ENCODE assay signal across 1 cellular context in the genomic region with DNA sequence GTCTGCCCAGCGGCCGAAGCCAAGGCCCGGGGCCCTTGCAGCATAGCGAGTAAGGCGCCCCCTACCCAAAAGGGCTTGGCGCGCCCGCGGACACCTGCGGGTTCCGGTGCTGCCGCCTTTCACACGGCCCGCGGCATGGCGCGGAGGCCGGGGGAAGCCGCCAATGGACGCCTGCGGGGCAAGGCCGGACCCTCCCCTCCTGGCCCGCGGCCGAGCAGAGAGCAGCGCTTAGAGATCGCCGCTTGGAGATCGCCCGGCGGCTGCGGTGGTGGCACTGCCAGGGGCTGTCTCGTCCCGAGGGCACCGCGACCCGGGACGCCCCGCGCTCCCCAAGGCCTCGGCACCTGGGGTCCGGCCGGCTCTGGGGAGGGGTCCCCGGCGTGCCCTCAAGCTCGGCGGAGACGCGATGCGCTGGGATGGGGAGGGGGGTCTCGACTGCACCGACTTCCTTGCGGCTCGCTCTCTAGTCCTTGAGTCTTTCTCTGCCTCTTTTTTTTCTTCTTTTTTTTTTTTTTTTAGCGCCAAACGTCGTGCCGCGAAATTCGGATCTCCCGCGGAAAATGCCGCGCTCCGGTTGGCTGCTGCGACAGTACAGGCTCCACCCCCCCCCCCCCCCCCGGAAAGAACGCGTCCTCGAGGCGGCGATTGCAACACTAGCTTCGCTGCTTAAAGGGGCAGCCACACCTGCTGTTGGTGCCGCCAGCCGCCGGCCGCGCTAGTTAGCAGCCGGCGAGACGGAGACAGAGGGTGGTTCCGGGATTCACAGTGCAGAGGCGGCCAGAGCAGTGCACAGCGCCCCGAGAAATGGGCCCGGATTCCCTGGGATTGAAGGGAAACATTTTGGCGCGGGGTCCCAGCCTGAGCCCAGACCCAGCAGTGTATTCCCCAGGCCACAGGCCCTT.
TF ChIP-seq lines count a peak whose summit lies in the region.

A gene with protein sequence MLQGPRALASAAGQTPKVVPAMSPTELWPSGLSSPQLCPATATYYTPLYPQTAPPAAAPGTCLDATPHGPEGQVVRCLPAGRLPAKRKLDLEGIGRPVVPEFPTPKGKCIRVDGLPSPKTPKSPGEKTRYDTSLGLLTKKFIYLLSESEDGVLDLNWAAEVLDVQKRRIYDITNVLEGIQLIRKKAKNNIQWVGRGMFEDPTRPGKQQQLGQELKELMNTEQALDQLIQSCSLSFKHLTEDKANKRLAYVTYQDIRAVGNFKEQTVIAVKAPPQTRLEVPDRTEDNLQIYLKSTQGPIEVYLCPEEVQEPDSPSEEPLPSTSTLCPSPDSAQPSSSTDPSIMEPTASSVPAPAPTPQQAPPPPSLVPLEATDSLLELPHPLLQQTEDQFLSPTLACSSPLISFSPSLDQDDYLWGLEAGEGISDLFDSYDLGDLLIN (minus strand): TSS at position 484 of the 902 bp plus-strand sequence. CDS start 440 bp downstream, at position 44.

TF ChIP-seq in HepG2, 621 proteins besides CTCF, POLR2A, EP300 and RAD21 (continues in another document):
- TF ChIP-seq, protein P1, sequence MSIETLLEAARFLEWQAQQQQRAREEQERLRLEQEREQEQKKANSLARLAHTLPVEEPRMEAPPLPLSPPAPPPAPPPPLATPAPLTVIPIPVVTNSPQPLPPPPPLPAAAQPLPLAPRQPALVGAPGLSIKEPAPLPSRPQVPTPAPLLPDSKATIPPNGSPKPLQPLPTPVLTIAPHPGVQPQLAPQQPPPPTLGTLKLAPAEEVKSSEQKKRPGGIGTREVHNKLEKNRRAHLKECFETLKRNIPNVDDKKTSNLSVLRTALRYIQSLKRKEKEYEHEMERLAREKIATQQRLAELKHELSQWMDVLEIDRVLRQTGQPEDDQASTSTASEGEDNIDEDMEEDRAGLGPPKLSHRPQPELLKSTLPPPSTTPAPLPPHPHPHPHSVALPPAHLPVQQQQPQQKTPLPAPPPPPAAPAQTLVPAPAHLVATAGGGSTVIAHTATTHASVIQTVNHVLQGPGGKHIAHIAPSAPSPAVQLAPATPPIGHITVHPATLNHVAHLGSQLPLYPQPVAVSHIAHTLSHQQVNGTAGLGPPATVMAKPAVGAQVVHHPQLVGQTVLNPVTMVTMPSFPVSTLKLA (IDR thresholded peaks at IDR 0.05) = no peak
- no peak for TF ChIP-seq NFE2 (CRISPR knock-in tag; IDR thresholded peaks at IDR 0.05)
- peak; percentile 21; the same call in 1 of the 2 replicates for TF ChIP-seq ATF7-NPFF (CRISPR knock-in tag; IDR thresholded peaks at IDR 0.05; ENCODE audit: low read depth)
- peak; percentile 64 for TF ChIP-seq HDAC2 (CRISPR knock-in tag; IDR thresholded peaks at IDR 0.05)
- peak; percentile 66; the same call in 1 of the 2 replicates for TF ChIP-seq NFYC (CRISPR knock-in tag; IDR thresholded peaks at IDR 0.05)
- TF ChIP-seq PAF1 (CRISPR knock-in tag; IDR thresholded peaks at IDR 0.05) = no peak
- TF ChIP-seq MED1 (CRISPR knock-in tag; IDR thresholded peaks at IDR 0.05) = peak; percentile 23; the same call in 1 of the 2 replicates
- 0 out of 2 replicates have a peak, but pooled peaks have one; percentile 44 for TF ChIP-seq JDP2 (CRISPR knock-in tag; IDR thresholded peaks at IDR 0.05; ENCODE audit: borderline replicate concordance)
- TF ChIP-seq ZC3H13 (CRISPR knock-in tag; IDR thresholded peaks at IDR 0.05) = 0 out of 2 replicates have a peak, but pooled peaks have one; percentile 22
- peak; percentile 34; the same call in 1 of the 2 replicates for TF ChIP-seq NCOA2 (CRISPR knock-in tag; IDR thresholded peaks at IDR 0.05)
- TF ChIP-seq GATAD1 (CRISPR knock-in tag; IDR thresholded peaks at IDR 0.05) = peak; percentile 66
- no peak for TF ChIP-seq XRCC5 (optimal IDR thresholded peaks at IDR 0.05; ENCODE audit: low read length)
- peak; percentile 83; the same call in 1 of the 2 replicates for TF ChIP-seq ZMAT3 (CRISPR knock-in tag; conservative IDR thresholded peaks at IDR 0.05)
- no peak for TF ChIP-seq ATAD3A (CRISPR knock-in tag; IDR thresholded peaks at IDR 0.05)
- TF ChIP-seq, protein P2, sequence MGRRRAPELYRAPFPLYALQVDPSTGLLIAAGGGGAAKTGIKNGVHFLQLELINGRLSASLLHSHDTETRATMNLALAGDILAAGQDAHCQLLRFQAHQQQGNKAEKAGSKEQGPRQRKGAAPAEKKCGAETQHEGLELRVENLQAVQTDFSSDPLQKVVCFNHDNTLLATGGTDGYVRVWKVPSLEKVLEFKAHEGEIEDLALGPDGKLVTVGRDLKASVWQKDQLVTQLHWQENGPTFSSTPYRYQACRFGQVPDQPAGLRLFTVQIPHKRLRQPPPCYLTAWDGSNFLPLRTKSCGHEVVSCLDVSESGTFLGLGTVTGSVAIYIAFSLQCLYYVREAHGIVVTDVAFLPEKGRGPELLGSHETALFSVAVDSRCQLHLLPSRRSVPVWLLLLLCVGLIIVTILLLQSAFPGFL (CRISPR knock-in tag; IDR thresholded peaks at IDR 0.05) = no peak
- peak; percentile 33; the same call in 1 of the 2 replicates for TF ChIP-seq BCL6 (CRISPR knock-in tag; IDR thresholded peaks at IDR 0.05)
- peak; percentile 32; the same call in 1 of the 2 replicates for TF ChIP-seq SAFB2 (CRISPR knock-in tag; IDR thresholded peaks at IDR 0.05; ENCODE audit: borderline replicate concordance, low read depth)
- TF ChIP-seq ZEB1 (IDR thresholded peaks at IDR 0.05; ENCODE audit: insufficient replicate concordance, low read depth) = no peak
- TF ChIP-seq, protein P3, sequence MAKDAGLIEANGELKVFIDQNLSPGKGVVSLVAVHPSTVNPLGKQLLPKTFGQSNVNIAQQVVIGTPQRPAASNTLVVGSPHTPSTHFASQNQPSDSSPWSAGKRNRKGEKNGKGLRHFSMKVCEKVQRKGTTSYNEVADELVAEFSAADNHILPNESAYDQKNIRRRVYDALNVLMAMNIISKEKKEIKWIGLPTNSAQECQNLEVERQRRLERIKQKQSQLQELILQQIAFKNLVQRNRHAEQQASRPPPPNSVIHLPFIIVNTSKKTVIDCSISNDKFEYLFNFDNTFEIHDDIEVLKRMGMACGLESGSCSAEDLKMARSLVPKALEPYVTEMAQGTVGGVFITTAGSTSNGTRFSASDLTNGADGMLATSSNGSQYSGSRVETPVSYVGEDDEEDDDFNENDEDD (CRISPR knock-in tag; IDR thresholded peaks at IDR 0.05; ENCODE audit: borderline replicate concordance) = peak; percentile 79; the same call in 1 of the 2 replicates
- TF ChIP-seq KLF16 (CRISPR knock-in tag; IDR thresholded peaks at IDR 0.05) = peak; percentile 6 to 43; a peak in 1 of 4 replicates
- TF ChIP-seq TBX2 (CRISPR knock-in tag; IDR thresholded peaks at IDR 0.05; ENCODE audit: borderline replicate concordance) = peak; percentile 56; the same call in 1 of the 2 replicates
- TF ChIP-seq, protein P4, sequence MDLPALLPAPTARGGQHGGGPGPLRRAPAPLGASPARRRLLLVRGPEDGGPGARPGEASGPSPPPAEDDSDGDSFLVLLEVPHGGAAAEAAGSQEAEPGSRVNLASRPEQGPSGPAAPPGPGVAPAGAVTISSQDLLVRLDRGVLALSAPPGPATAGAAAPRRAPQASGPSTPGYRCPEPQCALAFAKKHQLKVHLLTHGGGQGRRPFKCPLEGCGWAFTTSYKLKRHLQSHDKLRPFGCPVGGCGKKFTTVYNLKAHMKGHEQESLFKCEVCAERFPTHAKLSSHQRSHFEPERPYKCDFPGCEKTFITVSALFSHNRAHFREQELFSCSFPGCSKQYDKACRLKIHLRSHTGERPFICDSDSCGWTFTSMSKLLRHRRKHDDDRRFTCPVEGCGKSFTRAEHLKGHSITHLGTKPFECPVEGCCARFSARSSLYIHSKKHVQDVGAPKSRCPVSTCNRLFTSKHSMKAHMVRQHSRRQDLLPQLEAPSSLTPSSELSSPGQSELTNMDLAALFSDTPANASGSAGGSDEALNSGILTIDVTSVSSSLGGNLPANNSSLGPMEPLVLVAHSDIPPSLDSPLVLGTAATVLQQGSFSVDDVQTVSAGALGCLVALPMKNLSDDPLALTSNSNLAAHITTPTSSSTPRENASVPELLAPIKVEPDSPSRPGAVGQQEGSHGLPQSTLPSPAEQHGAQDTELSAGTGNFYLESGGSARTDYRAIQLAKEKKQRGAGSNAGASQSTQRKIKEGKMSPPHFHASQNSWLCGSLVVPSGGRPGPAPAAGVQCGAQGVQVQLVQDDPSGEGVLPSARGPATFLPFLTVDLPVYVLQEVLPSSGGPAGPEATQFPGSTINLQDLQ (CRISPR knock-in tag; IDR thresholded peaks at IDR 0.05) = 0 out of 2 replicates have a peak, but pooled peaks have one; percentile 45
- peak; percentile 47; the same call in 1 of the 2 replicates for TF ChIP-seq ZNF501 (CRISPR knock-in tag; IDR thresholded peaks at IDR 0.05)
- no peak for TF ChIP-seq RBAK (CRISPR knock-in tag; IDR thresholded peaks at IDR 0.05)
- peak; percentile 83 for TF ChIP-seq ZNF292 (CRISPR knock-in tag; IDR thresholded peaks at IDR 0.05; ENCODE audit: borderline replicate concordance, low read depth)
- TF ChIP-seq, protein P5, sequence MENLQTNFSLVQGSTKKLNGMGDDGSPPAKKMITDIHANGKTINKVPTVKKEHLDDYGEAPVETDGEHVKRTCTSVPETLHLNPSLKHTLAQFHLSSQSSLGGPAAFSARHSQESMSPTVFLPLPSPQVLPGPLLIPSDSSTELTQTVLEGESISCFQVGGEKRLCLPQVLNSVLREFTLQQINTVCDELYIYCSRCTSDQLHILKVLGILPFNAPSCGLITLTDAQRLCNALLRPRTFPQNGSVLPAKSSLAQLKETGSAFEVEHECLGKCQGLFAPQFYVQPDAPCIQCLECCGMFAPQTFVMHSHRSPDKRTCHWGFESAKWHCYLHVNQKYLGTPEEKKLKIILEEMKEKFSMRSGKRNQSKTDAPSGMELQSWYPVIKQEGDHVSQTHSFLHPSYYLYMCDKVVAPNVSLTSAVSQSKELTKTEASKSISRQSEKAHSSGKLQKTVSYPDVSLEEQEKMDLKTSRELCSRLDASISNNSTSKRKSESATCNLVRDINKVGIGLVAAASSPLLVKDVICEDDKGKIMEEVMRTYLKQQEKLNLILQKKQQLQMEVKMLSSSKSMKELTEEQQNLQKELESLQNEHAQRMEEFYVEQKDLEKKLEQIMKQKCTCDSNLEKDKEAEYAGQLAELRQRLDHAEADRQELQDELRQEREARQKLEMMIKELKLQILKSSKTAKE (CRISPR knock-in tag; IDR thresholded peaks at IDR 0.05; ENCODE audit: borderline replicate concordance) = peak; percentile 35; the same call in 1 of the 2 replicates
- TF ChIP-seq ZNF326 (CRISPR knock-in tag; IDR thresholded peaks at IDR 0.05; ENCODE audit: borderline replicate concordance) = no peak
- TF ChIP-seq, protein P6, sequence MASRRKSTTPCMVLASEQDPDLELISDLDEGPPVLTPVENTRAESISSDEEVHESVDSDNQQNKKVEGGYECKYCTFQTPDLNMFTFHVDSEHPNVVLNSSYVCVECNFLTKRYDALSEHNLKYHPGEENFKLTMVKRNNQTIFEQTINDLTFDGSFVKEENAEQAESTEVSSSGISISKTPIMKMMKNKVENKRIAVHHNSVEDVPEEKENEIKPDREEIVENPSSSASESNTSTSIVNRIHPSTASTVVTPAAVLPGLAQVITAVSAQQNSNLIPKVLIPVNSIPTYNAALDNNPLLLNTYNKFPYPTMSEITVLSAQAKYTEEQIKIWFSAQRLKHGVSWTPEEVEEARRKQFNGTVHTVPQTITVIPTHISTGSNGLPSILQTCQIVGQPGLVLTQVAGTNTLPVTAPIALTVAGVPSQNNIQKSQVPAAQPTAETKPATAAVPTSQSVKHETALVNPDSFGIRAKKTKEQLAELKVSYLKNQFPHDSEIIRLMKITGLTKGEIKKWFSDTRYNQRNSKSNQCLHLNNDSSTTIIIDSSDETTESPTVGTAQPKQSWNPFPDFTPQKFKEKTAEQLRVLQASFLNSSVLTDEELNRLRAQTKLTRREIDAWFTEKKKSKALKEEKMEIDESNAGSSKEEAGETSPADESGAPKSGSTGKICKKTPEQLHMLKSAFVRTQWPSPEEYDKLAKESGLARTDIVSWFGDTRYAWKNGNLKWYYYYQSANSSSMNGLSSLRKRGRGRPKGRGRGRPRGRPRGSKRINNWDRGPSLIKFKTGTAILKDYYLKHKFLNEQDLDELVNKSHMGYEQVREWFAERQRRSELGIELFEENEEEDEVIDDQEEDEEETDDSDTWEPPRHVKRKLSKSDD (CRISPR knock-in tag; IDR thresholded peaks at IDR 0.05; ENCODE audit: low read depth) = no peak
- no peak for TF ChIP-seq SMAD1 (CRISPR knock-in tag; IDR thresholded peaks at IDR 0.05; ENCODE audit: borderline replicate concordance, low read depth)
- peak; percentile 70; the same call in 1 of the 2 replicates for TF ChIP-seq ZNF34 (CRISPR knock-in tag; IDR thresholded peaks at IDR 0.05; ENCODE audit: borderline replicate concordance)
- TF ChIP-seq ZNF792 (CRISPR knock-in tag; IDR thresholded peaks at IDR 0.05) = peak; percentile 73; the same call in 1 of the 2 replicates
- TF ChIP-seq ARHGAP35 (CRISPR knock-in tag; IDR thresholded peaks at IDR 0.05; ENCODE audit: borderline replicate concordance) = peak; percentile 28; the same call in 1 of the 2 replicates
- TF ChIP-seq, protein P7, sequence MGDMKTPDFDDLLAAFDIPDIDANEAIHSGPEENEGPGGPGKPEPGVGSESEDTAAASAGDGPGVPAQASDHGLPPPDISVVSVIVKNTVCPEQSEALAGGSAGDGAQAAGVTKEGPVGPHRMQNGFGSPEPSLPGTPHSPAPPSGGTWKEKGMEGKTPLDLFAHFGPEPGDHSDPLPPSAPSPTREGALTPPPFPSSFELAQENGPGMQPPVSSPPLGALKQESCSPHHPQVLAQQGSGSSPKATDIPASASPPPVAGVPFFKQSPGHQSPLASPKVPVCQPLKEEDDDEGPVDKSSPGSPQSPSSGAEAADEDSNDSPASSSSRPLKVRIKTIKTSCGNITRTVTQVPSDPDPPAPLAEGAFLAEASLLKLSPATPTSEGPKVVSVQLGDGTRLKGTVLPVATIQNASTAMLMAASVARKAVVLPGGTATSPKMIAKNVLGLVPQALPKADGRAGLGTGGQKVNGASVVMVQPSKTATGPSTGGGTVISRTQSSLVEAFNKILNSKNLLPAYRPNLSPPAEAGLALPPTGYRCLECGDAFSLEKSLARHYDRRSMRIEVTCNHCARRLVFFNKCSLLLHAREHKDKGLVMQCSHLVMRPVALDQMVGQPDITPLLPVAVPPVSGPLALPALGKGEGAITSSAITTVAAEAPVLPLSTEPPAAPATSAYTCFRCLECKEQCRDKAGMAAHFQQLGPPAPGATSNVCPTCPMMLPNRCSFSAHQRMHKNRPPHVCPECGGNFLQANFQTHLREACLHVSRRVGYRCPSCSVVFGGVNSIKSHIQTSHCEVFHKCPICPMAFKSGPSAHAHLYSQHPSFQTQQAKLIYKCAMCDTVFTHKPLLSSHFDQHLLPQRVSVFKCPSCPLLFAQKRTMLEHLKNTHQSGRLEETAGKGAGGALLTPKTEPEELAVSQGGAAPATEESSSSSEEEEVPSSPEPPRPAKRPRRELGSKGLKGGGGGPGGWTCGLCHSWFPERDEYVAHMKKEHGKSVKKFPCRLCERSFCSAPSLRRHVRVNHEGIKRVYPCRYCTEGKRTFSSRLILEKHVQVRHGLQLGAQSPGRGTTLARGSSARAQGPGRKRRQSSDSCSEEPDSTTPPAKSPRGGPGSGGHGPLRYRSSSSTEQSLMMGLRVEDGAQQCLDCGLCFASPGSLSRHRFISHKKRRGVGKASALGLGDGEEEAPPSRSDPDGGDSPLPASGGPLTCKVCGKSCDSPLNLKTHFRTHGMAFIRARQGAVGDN (CRISPR knock-in tag; IDR thresholded peaks at IDR 0.05) = peak; percentile 86
- 0 out of 2 replicates have a peak, but pooled peaks have one; percentile 43 for TF ChIP-seq WIZ (CRISPR knock-in tag; IDR thresholded peaks at IDR 0.05)
- TF ChIP-seq, protein P8, sequence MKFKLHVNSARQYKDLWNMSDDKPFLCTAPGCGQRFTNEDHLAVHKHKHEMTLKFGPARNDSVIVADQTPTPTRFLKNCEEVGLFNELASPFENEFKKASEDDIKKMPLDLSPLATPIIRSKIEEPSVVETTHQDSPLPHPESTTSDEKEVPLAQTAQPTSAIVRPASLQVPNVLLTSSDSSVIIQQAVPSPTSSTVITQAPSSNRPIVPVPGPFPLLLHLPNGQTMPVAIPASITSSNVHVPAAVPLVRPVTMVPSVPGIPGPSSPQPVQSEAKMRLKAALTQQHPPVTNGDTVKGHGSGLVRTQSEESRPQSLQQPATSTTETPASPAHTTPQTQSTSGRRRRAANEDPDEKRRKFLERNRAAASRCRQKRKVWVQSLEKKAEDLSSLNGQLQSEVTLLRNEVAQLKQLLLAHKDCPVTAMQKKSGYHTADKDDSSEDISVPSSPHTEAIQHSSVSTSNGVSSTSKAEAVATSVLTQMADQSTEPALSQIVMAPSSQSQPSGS (CRISPR knock-in tag; IDR thresholded peaks at IDR 0.05) = peak; percentile 27; the same call in 1 of the 2 replicates
